1 cellular context compared by ENCODE assay signal in genomic region chr18:51668101-51668500, GRCh38.
TF ChIP-seq lines count a peak whose summit lies in the region.

No MANE protein-coding gene starts in this region.

TF ChIP-seq in GM12878, 131 proteins besides CTCF, POLR2A, EP300 and RAD21 (continued from another document):
- TF ChIP-seq, protein P1, sequence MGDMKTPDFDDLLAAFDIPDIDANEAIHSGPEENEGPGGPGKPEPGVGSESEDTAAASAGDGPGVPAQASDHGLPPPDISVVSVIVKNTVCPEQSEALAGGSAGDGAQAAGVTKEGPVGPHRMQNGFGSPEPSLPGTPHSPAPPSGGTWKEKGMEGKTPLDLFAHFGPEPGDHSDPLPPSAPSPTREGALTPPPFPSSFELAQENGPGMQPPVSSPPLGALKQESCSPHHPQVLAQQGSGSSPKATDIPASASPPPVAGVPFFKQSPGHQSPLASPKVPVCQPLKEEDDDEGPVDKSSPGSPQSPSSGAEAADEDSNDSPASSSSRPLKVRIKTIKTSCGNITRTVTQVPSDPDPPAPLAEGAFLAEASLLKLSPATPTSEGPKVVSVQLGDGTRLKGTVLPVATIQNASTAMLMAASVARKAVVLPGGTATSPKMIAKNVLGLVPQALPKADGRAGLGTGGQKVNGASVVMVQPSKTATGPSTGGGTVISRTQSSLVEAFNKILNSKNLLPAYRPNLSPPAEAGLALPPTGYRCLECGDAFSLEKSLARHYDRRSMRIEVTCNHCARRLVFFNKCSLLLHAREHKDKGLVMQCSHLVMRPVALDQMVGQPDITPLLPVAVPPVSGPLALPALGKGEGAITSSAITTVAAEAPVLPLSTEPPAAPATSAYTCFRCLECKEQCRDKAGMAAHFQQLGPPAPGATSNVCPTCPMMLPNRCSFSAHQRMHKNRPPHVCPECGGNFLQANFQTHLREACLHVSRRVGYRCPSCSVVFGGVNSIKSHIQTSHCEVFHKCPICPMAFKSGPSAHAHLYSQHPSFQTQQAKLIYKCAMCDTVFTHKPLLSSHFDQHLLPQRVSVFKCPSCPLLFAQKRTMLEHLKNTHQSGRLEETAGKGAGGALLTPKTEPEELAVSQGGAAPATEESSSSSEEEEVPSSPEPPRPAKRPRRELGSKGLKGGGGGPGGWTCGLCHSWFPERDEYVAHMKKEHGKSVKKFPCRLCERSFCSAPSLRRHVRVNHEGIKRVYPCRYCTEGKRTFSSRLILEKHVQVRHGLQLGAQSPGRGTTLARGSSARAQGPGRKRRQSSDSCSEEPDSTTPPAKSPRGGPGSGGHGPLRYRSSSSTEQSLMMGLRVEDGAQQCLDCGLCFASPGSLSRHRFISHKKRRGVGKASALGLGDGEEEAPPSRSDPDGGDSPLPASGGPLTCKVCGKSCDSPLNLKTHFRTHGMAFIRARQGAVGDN (IDR thresholded peaks at IDR 0.05): no peak
- peak; percentile 61; the same call in 1 of the 2 replicates for TF ChIP-seq RB1 (IDR thresholded peaks at IDR 0.05; ENCODE audit: borderline replicate concordance)
- TF ChIP-seq, protein P2, sequence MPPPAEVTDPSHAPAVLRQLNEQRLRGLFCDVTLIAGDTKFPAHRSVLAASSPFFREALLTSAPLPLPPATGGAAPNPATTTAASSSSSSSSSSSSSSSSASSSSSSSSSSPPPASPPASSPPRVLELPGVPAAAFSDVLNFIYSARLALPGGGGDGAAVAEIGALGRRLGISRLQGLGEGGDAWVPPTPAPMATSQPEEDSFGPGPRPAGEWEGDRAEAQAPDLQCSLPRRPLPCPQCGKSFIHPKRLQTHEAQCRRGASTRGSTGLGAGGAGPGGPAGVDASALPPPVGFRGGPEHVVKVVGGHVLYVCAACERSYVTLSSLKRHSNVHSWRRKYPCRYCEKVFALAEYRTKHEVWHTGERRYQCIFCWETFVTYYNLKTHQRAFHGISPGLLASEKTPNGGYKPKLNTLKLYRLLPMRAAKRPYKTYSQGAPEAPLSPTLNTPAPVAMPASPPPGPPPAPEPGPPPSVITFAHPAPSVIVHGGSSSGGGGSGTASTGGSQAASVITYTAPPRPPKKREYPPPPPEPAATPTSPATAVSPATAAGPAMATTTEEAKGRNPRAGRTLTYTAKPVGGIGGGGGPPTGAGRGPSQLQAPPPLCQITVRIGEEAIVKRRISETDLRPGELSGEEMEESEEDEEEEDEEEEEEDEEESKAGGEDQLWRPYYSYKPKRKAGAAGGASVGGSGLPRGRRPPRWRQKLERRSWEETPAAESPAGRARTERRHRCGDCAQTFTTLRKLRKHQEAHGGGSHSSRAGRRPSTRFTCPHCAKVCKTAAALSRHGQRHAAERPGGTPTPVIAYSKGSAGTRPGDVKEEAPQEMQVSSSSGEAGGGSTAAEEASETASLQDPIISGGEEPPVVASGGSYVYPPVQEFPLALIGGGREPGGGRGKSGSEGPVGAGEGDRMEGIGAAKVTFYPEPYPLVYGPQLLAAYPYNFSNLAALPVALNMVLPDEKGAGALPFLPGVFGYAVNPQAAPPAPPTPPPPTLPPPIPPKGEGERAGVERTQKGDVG (CRISPR knock-in tag; IDR thresholded peaks at IDR 0.05): no peak
- 0 out of 2 replicates have a peak, but pooled peaks have one; percentile 18 for TF ChIP-seq RAD51 (IDR thresholded peaks at IDR 0.05)
- TF ChIP-seq BACH1 (IDR thresholded peaks at IDR 0.05; ENCODE audit: borderline replicate concordance): no peak
- 0 out of 2 replicates have a peak, but pooled peaks have one; percentile 44 for TF ChIP-seq CBX5 (IDR thresholded peaks at IDR 0.05; ENCODE audit: low read depth)
- TF ChIP-seq MAX (IDR thresholded peaks at IDR 0.05; ENCODE audit: low read depth, low read length): 0 out of 2 replicates have a peak, but pooled peaks have one; percentile 40
- TF ChIP-seq CHD4 (IDR thresholded peaks at IDR 0.05): no peak
- TF ChIP-seq GABPA (IDR thresholded peaks at IDR 0.05; ENCODE audit: low read depth): no peak
- TF ChIP-seq CHD2 (IDR thresholded peaks at IDR 0.05; ENCODE audit: borderline replicate concordance, low read depth, low read length): 0 out of 2 replicates have a peak, but pooled peaks have one; percentile 7
- TF ChIP-seq STAT3 (IDR thresholded peaks at IDR 0.05; ENCODE audit: low read depth, low read length): no peak
- TF ChIP-seq MXI1 (IDR thresholded peaks at IDR 0.05; ENCODE audit: low read depth, low read length): peak; percentile 54; the same call in 1 of the 2 replicates
- no peak; the same call in 1 of the 2 replicates for TF ChIP-seq YY1 (IDR thresholded peaks at IDR 0.05; ENCODE audit: low read depth, low read length)
